Comparison of ENCODE assay signal across 29 cellular contexts in the genomic region with DNA sequence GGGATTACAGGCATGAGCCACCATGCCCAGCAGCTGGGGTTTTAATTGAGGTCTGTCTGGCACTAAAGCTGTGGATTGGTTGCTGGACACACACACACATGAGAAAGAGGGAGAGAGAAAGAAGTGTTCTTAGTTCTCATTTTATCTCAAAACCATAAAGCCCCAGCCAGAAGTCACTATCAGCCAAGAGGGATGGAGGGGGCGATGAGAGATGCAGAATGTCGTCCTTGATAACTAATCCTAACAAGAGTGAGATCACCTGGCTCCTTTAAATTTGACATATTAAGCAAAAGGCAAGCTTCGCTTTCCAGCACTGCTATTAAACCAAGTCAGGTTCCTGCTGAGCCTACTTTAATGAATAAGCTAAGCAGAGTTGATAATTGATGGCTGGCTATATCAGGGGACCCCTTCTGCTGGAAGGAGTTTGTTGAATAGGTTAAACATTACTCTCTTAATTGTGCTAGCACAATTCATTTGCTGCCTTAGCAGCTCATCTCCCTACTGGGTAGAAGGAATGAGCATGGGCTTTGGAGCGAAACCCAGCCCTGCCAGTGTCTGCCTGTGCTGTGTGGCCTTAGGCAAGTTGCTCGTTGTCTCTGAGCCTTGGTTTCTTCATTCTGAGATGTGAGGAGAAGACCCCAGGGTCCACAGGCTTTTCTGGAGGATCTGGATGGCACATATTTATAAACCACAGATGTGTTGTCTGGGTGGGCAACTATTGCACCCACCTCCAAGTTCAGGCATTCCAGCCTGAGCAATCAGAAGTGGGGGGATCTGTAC. TPM values are rescaled to one million over a fixed set of nuclear protein-coding genes. Genes with fewer than 3 reads are reported as not detected.
"Had no signal": no experiment of that assay in that cellular context is flagged by ENCODE, and none has a peak within 500 bp of the region (broad histone marks: within the 10 kb centered on the region; RNA-seq: fewer than 3 reads in every experiment).

No MANE protein-coding gene starts in this region.

- H3K27ac ChIP-seq: Peyer's patch, RWPE1, SJSA1, WERI-Rb-1 had no signal

- H3K4me3 ChIP-seq: Peyer's patch, SJSA1 had no signal

- H3K9me3 ChIP-seq: Peyer's patch, SJSA1 had no signal

- H3K27me3 ChIP-seq: Peyer's patch, SJSA1 had no signal

- FAIRE-seq: TTC549 had no signal

- H3K4me1 ChIP-seq: Peyer's patch had no signal

- DNase-seq: activated CD4-positive, alpha-beta memory T cell treated with anti-CD3 and anti-CD28 coated beads, Interleukin-2, amount 10 ng/mL, durations not matched to agents 7 days and 5 days; activated CD4-positive, alpha-beta T cell treated with anti-CD3 and anti-CD28 coated beads for 36 hours; activated CD4-positive, alpha-beta T cell treated with anti-CD3 and anti-CD28 coated beads, Interleukin-2, amount 50 U/mL, for 1 hour; activated gamma-delta T cell; activated naive CD4-positive, alpha-beta T cell treated with anti-CD3 and anti-CD28 coated beads for 36 hours; activated naive CD8-positive, alpha-beta T cell treated with anti-CD3 and anti-CD28 coated beads for 36 hours; activated T-cell treated with anti-CD3 and anti-CD28 coated beads for 4 hours; activated T-cell treated with anti-CD3 and anti-CD28 coated beads, Interleukin-2, amount 50 U/mL, for 48 hours; caudate nucleus; Karpas-422; MM.1S; NCI-H1105; NCI-H146; NCI-H187 treated with DMSO at 0.1 percent for 48 hours; NCI-H2107; NCI-H2171 treated with DMSO at 0.1 percent for 48 hours; NCI-H226; NCI-H526; NCI-H82; Peyer's patch; Right ventricle myocardium superior; T-helper 17 cell; T1000; WERI-Rb-1 had no signal

- H3K36me3 ChIP-seq: Peyer's patch, WERI-Rb-1 had no signal

- ATAC-seq: activated CD4-positive, alpha-beta T cell treated with anti-CD3 and anti-CD28 coated beads for 36 hours; activated T-helper 17 cell treated with anti-CD3 and anti-CD28 coated beads, Interleukin-2, amount 50 U/mL, for 72 hours; T-helper 17 cell had no signal

RNA-seq across cellular contexts. Expression of a gene that starts 50.8 kb away (rescaled TPM):
- total RNA-seq: activated CD4-positive, alpha-beta memory T cell treated with anti-CD3 and anti-CD28 coated beads, Interleukin-2, amount 10 ng/mL, durations not matched to agents 7 days and 5 days; activated CD4-positive, alpha-beta T cell treated with anti-CD3 and anti-CD28 coated beads for 36 hours; activated CD8-positive, alpha-beta memory T cell treated with anti-CD3 and anti-CD28 coated beads for 36 hours; activated naive CD4-positive, alpha-beta T cell treated with anti-CD3 and anti-CD28 coated beads for 36 hours; activated naive CD8-positive, alpha-beta T cell treated with anti-CD3 and anti-CD28 coated beads for 36 hours; activated T-helper 17 cell treated with anti-CD3 and anti-CD28 coated beads, Interleukin-2, amount 50 U/mL, for 72 hours; T-helper 17 cell had no signal
